In genomic region chr2:231960810-231961348, GRCh38 we compare ENCODE assay signal across 1 cellular context.
TF ChIP-seq lines count a peak whose summit lies in the region.

No MANE protein-coding gene starts in this region.

TF ChIP-seq in K562, 482 proteins besides CTCF, POLR2A, EP300 and RAD21:
- TF ChIP-seq MAX (CRISPR knock-in tag; IDR thresholded peaks at IDR 0.05) (0 out of 2 replicates have a peak, but pooled peaks have one; percentile 31), THAP12 (CRISPR knock-in tag; IDR thresholded peaks at IDR 0.05) (no peak), TFAM (CRISPR knock-in tag; conservative IDR thresholded peaks at IDR 0.05) (no peak), MGA (IDR thresholded peaks at IDR 0.05) (peak; percentile 82), MLLT1 (IDR thresholded peaks at IDR 0.05) (peak in 1 of 2 experiments; percentile 54; a peak in 1 of 4 replicates), ZNF584 (CRISPR knock-in tag; IDR thresholded peaks at IDR 0.05; ENCODE audit: low read depth) (no peak), KLF13 (tag; IDR thresholded peaks at IDR 0.05; ENCODE audit: borderline replicate concordance, low read depth) (no peak), ZNF184 (CRISPR knock-in tag; IDR thresholded peaks at IDR 0.05) (no peak), ZNF766 (CRISPR knock-in tag; conservative IDR thresholded peaks at IDR 0.05) (0 out of 2 replicates have a peak, but pooled peaks have one; percentile 27), E2F6 (IDR thresholded peaks at IDR 0.05; ENCODE audit: borderline replicate concordance in 1 of 2, extremely low read depth in 1 of 2, insufficient read depth in 1 of 2, insufficient read length in 1 of 2, low read depth in 1 of 2, low read length in 1 of 2, poor library complexity in 1 of 2, severe bottlenecking in 1 of 2) (peak in 1 of 2 experiments; percentile 43)
